In the genomic region with DNA sequence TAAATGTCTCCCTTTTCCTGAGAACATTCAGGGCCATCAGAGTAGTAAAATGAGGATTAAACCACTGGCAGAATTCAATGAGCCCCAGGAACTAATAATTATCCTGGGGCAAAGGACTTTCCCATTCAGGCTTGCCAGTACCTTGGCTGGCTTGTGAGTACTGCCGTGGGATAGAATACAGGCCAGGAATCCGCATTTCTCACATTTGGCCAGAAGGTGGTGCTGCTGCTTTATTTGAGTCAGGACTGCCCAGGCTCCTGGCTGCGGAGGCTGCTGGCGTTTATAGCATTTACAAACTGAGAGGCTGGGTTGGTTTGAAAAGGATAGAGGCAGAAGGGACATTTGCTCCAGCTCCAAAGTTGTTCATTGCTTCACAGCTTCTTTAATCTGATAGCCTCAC, we compare ENCODE assay signal across 9 cellular contexts.
DNase-seq lines count a peak whose midpoint lies in the region; ATAC-seq and TF ChIP-seq lines count a peak whose summit lies in the region.
"Had no signal": no experiment of that assay in that cellular context is flagged by ENCODE, and none has a peak within 500 bp of the region (broad histone marks: within the 10 kb centered on the region; RNA-seq: fewer than 3 reads in every experiment).

No MANE protein-coding gene starts in this region.

- no peaks in the 10 kb centered on the region for H3K79me1 ChIP-seq in neuronal stem cell (ENCODE audit: low read depth, low read length)

- H3K23ac ChIP-seq in neuronal stem cell (ENCODE audit: low read depth, low read length, poor library complexity), result no peak overlapping the region

- no peak overlapping the region for H4K8ac ChIP-seq in neuronal stem cell (ENCODE audit: low read depth, low read length)

- H3K9me3 ChIP-seq in neuronal stem cell (replicated peaks in 1 of 2; ENCODE audit: control insufficient read depth in 2 of 2, insufficient read depth in 1 of 2, low read depth in 1 of 2, low read length in 2 of 2), result no peaks in the 10 kb centered on the region
- no peaks in the 10 kb centered on the region for H3K9me3 ChIP-seq in thoracic aorta

- no CpG with 5 or more reads among the region's 4 CpGs for WGBS in neuronal stem cell (ENCODE audit: extremely low coverage in 2 of 2, insufficient read length in 2 of 2, insufficient replicate concordance in 1 of 2), 2 donors

- ATAC-seq in GM21390 (IDR thresholded peaks at IDR 0.05; ENCODE audit: unreplicated experiment) (peak; percentile 95), thoracic aorta (ENCODE audit: insufficient number of reproducible peaks, low FRiP score, low read depth) (peak; percentile 73)

- no peak overlapping the region for H2BK120ac ChIP-seq in neuronal stem cell (ENCODE audit: low read depth, low read length)

- H3K14ac ChIP-seq in neuronal stem cell (ENCODE audit: low read length), result no peak overlapping the region

- H3K18ac ChIP-seq in neuronal stem cell (ENCODE audit: low read length), result no peak overlapping the region

- H3K4me3 ChIP-seq in neuronal stem cell (ENCODE audit: low read length in 2 of 2) (no peak overlapping the region), thoracic aorta (no peak overlapping the region)

- H2AFZ ChIP-seq in neuronal stem cell (ENCODE audit: low read length), result no peak overlapping the region

- H3K36me3 ChIP-seq in neuronal stem cell (replicated peaks in 1 of 2; ENCODE audit: control insufficient read depth in 2 of 2, insufficient read depth in 2 of 2, low read length in 2 of 2) (no peaks in the 10 kb centered on the region), thoracic aorta (no peaks in the 10 kb centered on the region)

- H4K91ac ChIP-seq in neuronal stem cell (ENCODE audit: low read depth, low read length, poor library complexity), result no peak overlapping the region

- H3K27ac ChIP-seq in neuronal stem cell (replicated peaks; ENCODE audit: low read length), result no peak overlapping the region
- H3K27ac ChIP-seq in thoracic aorta, result no peak overlapping the region
- H3K27ac ChIP-seq: epithelial cell of prostate had no signal

- no peak overlapping the region for H2AK5ac ChIP-seq in neuronal stem cell (ENCODE audit: low read depth, low read length)

- peaks cover 0 to 8% of the 10 kb centered on the region in 2 donors for H3K4me1 ChIP-seq in neuronal stem cell (ENCODE audit: control insufficient read depth in 2 of 2, insufficient read depth in 1 of 2, low read depth in 1 of 2, low read length in 2 of 2)
- no peaks in the 10 kb centered on the region for H3K4me1 ChIP-seq in thoracic aorta (ENCODE audit: control insufficient read depth in 1 of 2, low read depth in 2 of 2)

- H2BK12ac ChIP-seq in neuronal stem cell (ENCODE audit: low read length), result no peak overlapping the region

- H3K9ac ChIP-seq in neuronal stem cell (ENCODE audit: low read depth, low read length, poor library complexity), result no peak overlapping the region

- H2BK15ac ChIP-seq in neuronal stem cell (ENCODE audit: low read length), result no peak overlapping the region

- DNase-seq in DMS153 treated with DMSO at 0.1 percent for 48 hours (lab: John Stamatoyannopoulos, UW; ENCODE audit: unreplicated experiment) (peak; percentile 1), HuH-7.5 (ENCODE audit: low spot score) (peak; percentile 49), OCI-M2 (lab: John Stamatoyannopoulos, UW; ENCODE audit: unreplicated experiment) (peak; percentile 1), fibroblast of peridontal ligament (ENCODE audit: extremely low read depth) (peak; percentile 73), neuronal stem cell (ENCODE audit: low spot score) (peak; percentile 69), thoracic aorta (ENCODE audit: low spot score) (peak; percentile 8)
- peak; percentile 76 to 79 for DNase-seq in activated T-cell treated with anti-CD3 and anti-CD28 coated beads, Interleukin-2, amount 50 U/mL, for 48 hours

- no peak overlapping the region for H2BK5ac ChIP-seq in neuronal stem cell (ENCODE audit: low read length)

- H3K4ac ChIP-seq in neuronal stem cell (ENCODE audit: low read length), result no peak overlapping the region

- peaks cover 0 to 20% (median 0%) of the 10 kb centered on the region in 3 experiments for H3K27me3 ChIP-seq in neuronal stem cell (ENCODE audit: control insufficient read depth in 3 of 3, insufficient read depth in 3 of 3, low read depth in 1 of 3, low read length in 3 of 3)
- H3K27me3 ChIP-seq in thoracic aorta (replicated peaks; ENCODE audit: insufficient read depth), result no peaks in the 10 kb centered on the region

- TF ChIP-seq CTCF in thoracic aorta (IDR thresholded peaks at IDR 0.05), result peak; percentile 45

- H3K4me2 ChIP-seq in neuronal stem cell (ENCODE audit: insufficient read depth, low read length, poor library complexity, severe bottlenecking), result no peak overlapping the region

Comparison
In these comparisons a context has a peak if more than half of its experiments do, and no peak if none do; other contexts are left out.
1. DNase-seq: peak in every context shown above with its lines; median percentile 78 in activated T-cell treated with anti-CD3 and anti-CD28 coated beads, Interleukin-2, amount 50 U/mL, for 48 hours; 73 in fibroblast of peridontal ligament; 69 in neuronal stem cell; 49 in HuH-7.5; 8 in thoracic aorta; 1 in DMS153 treated with DMSO at 0.1 percent for 48 hours; 1 in OCI-M2.